18 cellular contexts compared by ENCODE assay signal in the genomic region with DNA sequence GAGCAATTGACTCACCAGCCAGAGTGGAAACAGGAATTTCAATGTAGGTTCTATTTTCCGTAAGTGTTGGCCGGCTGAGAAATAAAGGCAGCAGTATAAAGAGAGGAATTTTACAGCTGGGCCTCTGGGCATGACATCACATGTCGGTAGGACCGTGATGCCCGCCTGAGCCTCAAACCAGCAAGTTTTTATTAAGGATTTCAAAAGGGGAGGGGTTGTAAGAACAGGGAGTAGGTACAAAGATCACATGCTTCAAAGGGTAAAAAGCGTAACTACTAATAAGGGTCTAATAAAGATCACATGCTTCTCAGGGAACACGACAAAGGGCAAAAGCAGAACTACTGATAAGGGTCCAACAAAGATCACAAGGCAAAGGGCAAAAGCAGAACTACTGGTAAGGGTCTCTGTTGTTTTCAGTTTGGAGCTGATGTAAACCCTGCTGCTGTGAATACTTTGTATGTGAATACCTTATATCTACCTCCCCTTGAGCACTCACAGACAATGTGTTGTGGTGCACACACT.
"Had no signal": no experiment of that assay in that cellular context is flagged by ENCODE, and none has a peak within 500 bp of the region (broad histone marks: within the 10 kb centered on the region; RNA-seq: fewer than 3 reads in every experiment).

No MANE protein-coding gene starts in this region.

- H3K4me3 ChIP-seq: ascending aorta, cardiac muscle cell, esophagus squamous epithelium, heart left ventricle, lower lobe of right lung, transverse colon had no signal

- DNase-seq: activated B cell treated with CpG ODN at 0.5 μM for 24 hours; activated CD4-positive, alpha-beta T cell treated with anti-CD3 and anti-CD28 coated beads for 48 hours; activated naive CD4-positive, alpha-beta T cell; esophagus squamous epithelium; heart left ventricle; left cardiac atrium; lower lobe of right lung; midbrain; retina; stimulated activated CD4-positive, alpha-beta T cell treated with anti-CD3 and anti-CD28 coated beads, Interleukin-2, amount 100 ng/mL, for 48 hours; SW 1271; transverse colon had no signal

- H3K4me1 ChIP-seq: ascending aorta, parathyroid adenoma had no signal

- H3K9me3 ChIP-seq: ascending aorta, lower lobe of right lung, transverse colon had no signal

- H3K4me3 Mint-ChIP-seq: activated B cell treated with CpG ODN at 0.5 μM for 24 hours; activated T-helper 1 cell treated with anti-CD3 and anti-CD28 coated beads, Interleukin-12 subunit alpha, Interleukin-12 subunit beta, Interleukin-2, Interleukin-4 antibody, amounts not matched to agents 30 ng/mL and 10 ng/mL and 1 ng/mL, durations not matched to agents 14 hours and 24 hours and 36 hours; stimulated activated memory B cell treated with anti-CD40 and anti-IgM and Interleukin-4, amounts not matched to agents 10 μg/mL and 1 μg/mL and 100 μg/mL, for 72 hours; T-helper 2 cell treated with Interferon-gamma antibody and Interleukin-4, amounts not matched to agents 5 μg/mL and 100 μg/mL, for 36 hours had no signal

- H3K27me3 Mint-ChIP-seq: activated B cell treated with CpG ODN at 0.5 μM for 24 hours; stimulated activated memory B cell treated with anti-CD40 and anti-IgM and Interleukin-4, amounts not matched to agents 10 μg/mL and 1 μg/mL and 100 μg/mL, for 72 hours had no signal

- H3K36me3 ChIP-seq: cardiac muscle cell, heart left ventricle, lower lobe of right lung, transverse colon had no signal

- ATAC-seq: heart left ventricle; left cardiac atrium; lower lobe of right lung; stimulated activated memory B cell treated with anti-CD40 and anti-IgM and Interleukin-4, amounts not matched to agents 10 μg/mL and 1 μg/mL and 100 μg/mL, for 72 hours had no signal

- H3K27ac Mint-ChIP-seq: activated B cell treated with CpG ODN at 0.5 μM for 24 hours; activated T-helper 1 cell treated with anti-CD3 and anti-CD28 coated beads, Interleukin-12 subunit alpha, Interleukin-12 subunit beta, Interleukin-2, Interleukin-4 antibody, amounts not matched to agents 30 ng/mL and 10 ng/mL and 1 ng/mL, durations not matched to agents 14 hours and 24 hours and 36 hours; stimulated activated memory B cell treated with anti-CD40 and anti-IgM and Interleukin-4, amounts not matched to agents 10 μg/mL and 1 μg/mL and 100 μg/mL, for 72 hours; T-helper 2 cell treated with Interferon-gamma antibody and Interleukin-4, amounts not matched to agents 5 μg/mL and 100 μg/mL, for 36 hours had no signal

- H3K27me3 ChIP-seq: ascending aorta, cardiac muscle cell, esophagus squamous epithelium, heart left ventricle, transverse colon had no signal

- H3K27ac ChIP-seq: ascending aorta, cardiac muscle cell, esophagus squamous epithelium, heart left ventricle, lower lobe of right lung, parathyroid adenoma, transverse colon had no signal

- H3K9ac ChIP-seq: parathyroid adenoma had no signal
